Comparison of ENCODE assay signal across 8 cellular contexts in genomic region chr19:18173572-18174294, GRCh38. TPM values are rescaled to one million over a fixed set of nuclear protein-coding genes. Genes with fewer than 3 reads are reported as not detected.
DNase-seq lines count a peak whose midpoint lies in the region; ATAC-seq and TF ChIP-seq lines count a peak whose summit lies in the region.

TSS of gene IFI30 (plus strand) at chr19:18173813. CDS start at chr19:18173842, 29 bp downstream.

- no peaks in the 10 kb centered on the region for H3K4me1 ChIP-seq in endocrine pancreas (ENCODE audit: control insufficient read depth, insufficient read depth, low read length)
- H3K4me1 ChIP-seq in mononuclear cell (ENCODE audit: insufficient read depth, low read length) = peaks cover 93% of the 10 kb centered on the region

- no peak for TF ChIP-seq CTCF in subcutaneous adipose tissue (IDR thresholded peaks at IDR 0.05; ENCODE audit: low read depth)

- H3K9ac ChIP-seq in endocrine pancreas (ENCODE audit: control insufficient read depth, insufficient read depth, low read length) = peak within 1 kb of the TSS; percentile 62

- H3K4me3 ChIP-seq in endocrine pancreas (ENCODE audit: control insufficient read depth, insufficient read depth, low read length) (peak within 1 kb of the TSS; percentile 40), mononuclear cell (ENCODE audit: low read length) (peak within 1 kb of the TSS; percentile 90)

- no peaks in the 10 kb centered on the region for H3K9me3 ChIP-seq in endocrine pancreas (ENCODE audit: control insufficient read depth, low read length)
- H3K9me3 ChIP-seq in mononuclear cell (ENCODE audit: low read depth, low read length) = no peaks in the 10 kb centered on the region

- DNase-seq in NCI-H2227 (lab: John Stamatoyannopoulos, UW; ENCODE audit: unreplicated experiment) (peak; percentile 43), NCI-H2227 treated with DMSO at 0.1 percent for 48 hours (lab: John Stamatoyannopoulos, UW) (no peak), NCI-H2171 (lab: John Stamatoyannopoulos, UW) (peak; percentile 81)
- DNase-seq in activated CD4-positive, alpha-beta T cell treated with anti-CD3 and anti-CD28 coated beads, Interleukin-2, amount 50 U/mL, for 1 hour = peak; percentile 51

- no peaks in the 10 kb centered on the region for H3K27me3 ChIP-seq in endocrine pancreas (ENCODE audit: control insufficient read depth, insufficient read depth, low read length)
- H3K27me3 ChIP-seq in mononuclear cell (ENCODE audit: insufficient read depth, low read length) = no peaks in the 10 kb centered on the region

- no peaks in the 10 kb centered on the region for H3K36me3 ChIP-seq in endocrine pancreas (ENCODE audit: control insufficient read depth, insufficient read depth, low read length)

- ATAC-seq in HG02759 (IDR thresholded peaks at IDR 0.05; ENCODE audit: unreplicated experiment) = peak; percentile 57

RNA-seq across cellular contexts. Expression of gene IFI30, which starts in this region (rescaled TPM):
- total RNA-seq in mononuclear cell = 769 TPM
- 100 to 1,000 TPM in 2 of 4 donors, 10 to 100 TPM in 2; 47.8 to 934 (median 110) TPM for total RNA-seq in subcutaneous adipose tissue
